In the genomic region with DNA sequence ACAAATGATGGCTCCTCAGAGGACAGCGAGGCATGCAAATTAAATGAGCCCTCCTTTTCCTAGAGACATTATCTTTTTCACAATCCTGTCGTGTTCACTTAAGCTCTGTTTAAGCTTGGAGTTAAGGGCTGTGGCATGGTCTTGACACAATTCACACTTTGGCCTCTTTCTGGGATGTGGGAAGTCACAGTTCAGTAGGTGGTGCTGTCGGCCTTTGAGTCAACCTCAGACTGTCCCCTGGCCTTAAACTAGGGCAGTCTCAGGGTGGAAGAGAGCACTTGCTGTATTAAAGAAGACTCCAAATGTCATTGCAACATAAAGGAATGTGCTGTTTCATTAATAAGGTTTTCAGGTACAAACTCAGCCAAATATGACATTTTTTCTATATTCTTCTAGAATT, we compare ENCODE assay signal across 7 cellular contexts.
DNase-seq lines count a peak whose midpoint lies in the region; ATAC-seq and TF ChIP-seq lines count a peak whose summit lies in the region.

No MANE protein-coding gene starts in this region.

- POLR2A ChIA-PET in WTC11 (lab: Charles Lee), result no interaction called here

- H3K9me3 Mint-ChIP-seq in WTC11, result no peaks in the 10 kb centered on the region

- peak; percentile 43 for ATAC-seq in GM19463 (IDR thresholded peaks at IDR 0.05; ENCODE audit: unreplicated experiment)
- ATAC-seq in HG03565 (IDR thresholded peaks at IDR 0.05; ENCODE audit: unreplicated experiment), result peak; percentile 44
- ATAC-seq in WTC11, result peak; percentile 95
- ATAC-seq in left lobe of liver, result peak; percentile 81
- no peak for ATAC-seq in HG03280 (IDR thresholded peaks at IDR 0.05; ENCODE audit: unreplicated experiment)

- no peaks in the 10 kb centered on the region for H3K27me3 Mint-ChIP-seq in WTC11 (ENCODE audit: low read depth)

- TF ChIP-seq CTCF in GM12874 (IDR thresholded peaks at IDR 0.05; ENCODE audit: insufficient read depth, low read depth, low read length) (peak; percentile 51), WTC11 (IDR thresholded peaks at IDR 0.05) (no peak)

- H3K27ac Mint-ChIP-seq in WTC11, result no peak overlapping the region

- peaks cover 20% of the 10 kb centered on the region for H3K4me1 Mint-ChIP-seq in WTC11

- H3K36me3 Mint-ChIP-seq in WTC11, result no peaks in the 10 kb centered on the region

- no peak overlapping the region for H3K4me3 Mint-ChIP-seq in WTC11

- DNase-seq in WTC11 (ENCODE audit: low spot score) (peak; percentile 54), left lobe of liver (ENCODE audit: low spot score) (no peak), T-helper 9 cell (no peak)

- CTCF ChIA-PET in WTC11 (lab: Charles Lee), result interaction anchor here (0.6 to 4.4 kb wide), 13 partner anchors 10 to 678 kb away, joined by 3 to 39 read pairs (median 4); no protein-coding TSS in a partner anchor

TF ChIP-seq in WTC11, 78 proteins besides CTCF, POLR2A, EP300 and RAD21:
- TF ChIP-seq, protein P1, sequence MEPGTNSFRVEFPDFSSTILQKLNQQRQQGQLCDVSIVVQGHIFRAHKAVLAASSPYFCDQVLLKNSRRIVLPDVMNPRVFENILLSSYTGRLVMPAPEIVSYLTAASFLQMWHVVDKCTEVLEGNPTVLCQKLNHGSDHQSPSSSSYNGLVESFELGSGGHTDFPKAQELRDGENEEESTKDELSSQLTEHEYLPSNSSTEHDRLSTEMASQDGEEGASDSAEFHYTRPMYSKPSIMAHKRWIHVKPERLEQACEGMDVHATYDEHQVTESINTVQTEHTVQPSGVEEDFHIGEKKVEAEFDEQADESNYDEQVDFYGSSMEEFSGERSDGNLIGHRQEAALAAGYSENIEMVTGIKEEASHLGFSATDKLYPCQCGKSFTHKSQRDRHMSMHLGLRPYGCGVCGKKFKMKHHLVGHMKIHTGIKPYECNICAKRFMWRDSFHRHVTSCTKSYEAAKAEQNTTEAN (CRISPR knock-in tag; IDR thresholded peaks at IDR 0.05), result no peak
- no peak for TF ChIP-seq TEAD1 (CRISPR knock-in tag; IDR thresholded peaks at IDR 0.05)
- TF ChIP-seq, protein P2, sequence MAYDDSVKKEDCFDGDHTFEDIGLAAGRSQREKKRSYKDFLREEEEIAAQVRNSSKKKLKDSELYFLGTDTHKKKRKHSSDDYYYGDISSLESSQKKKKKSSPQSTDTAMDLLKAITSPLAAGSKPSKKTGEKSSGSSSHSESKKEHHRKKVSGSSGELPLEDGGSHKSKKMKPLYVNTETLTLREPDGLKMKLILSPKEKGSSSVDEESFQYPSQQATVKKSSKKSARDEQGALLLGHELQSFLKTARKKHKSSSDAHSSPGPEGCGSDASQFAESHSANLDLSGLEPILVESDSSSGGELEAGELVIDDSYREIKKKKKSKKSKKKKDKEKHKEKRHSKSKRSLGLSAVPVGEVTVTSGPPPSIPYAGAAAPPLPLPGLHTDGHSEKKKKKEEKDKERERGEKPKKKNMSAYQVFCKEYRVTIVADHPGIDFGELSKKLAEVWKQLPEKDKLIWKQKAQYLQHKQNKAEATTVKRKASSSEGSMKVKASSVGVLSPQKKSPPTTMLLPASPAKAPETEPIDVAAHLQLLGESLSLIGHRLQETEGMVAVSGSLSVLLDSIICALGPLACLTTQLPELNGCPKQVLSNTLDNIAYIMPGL (CRISPR knock-in tag; IDR thresholded peaks at IDR 0.05), result no peak
- no peak for TF ChIP-seq GTF2I (CRISPR knock-in tag; conservative IDR thresholded peaks at IDR 0.05)
- TF ChIP-seq JUN (CRISPR knock-in tag; IDR thresholded peaks at IDR 0.05), result no peak
- TF ChIP-seq SMAD3 (CRISPR knock-in tag; IDR thresholded peaks at IDR 0.05; ENCODE audit: borderline replicate concordance), result no peak
- no peak for TF ChIP-seq MXD4 (CRISPR knock-in tag; IDR thresholded peaks at IDR 0.05; ENCODE audit: borderline replicate concordance)
- no peak for TF ChIP-seq NR3C1 (CRISPR knock-in tag; conservative IDR thresholded peaks at IDR 0.05; ENCODE audit: low read depth)
- TF ChIP-seq ETV6 (CRISPR knock-in tag; IDR thresholded peaks at IDR 0.05), result no peak
- TF ChIP-seq GRHL2 (CRISPR knock-in tag; IDR thresholded peaks at IDR 0.05; ENCODE audit: insufficient replicate concordance, severe bottlenecking), result no peak
- no peak for TF ChIP-seq PRDM15 (CRISPR knock-in tag; IDR thresholded peaks at IDR 0.05)
- TF ChIP-seq ZNF138 (CRISPR knock-in tag; conservative IDR thresholded peaks at IDR 0.05), result no peak
